13 cellular contexts compared by ENCODE assay signal in the genomic region with DNA sequence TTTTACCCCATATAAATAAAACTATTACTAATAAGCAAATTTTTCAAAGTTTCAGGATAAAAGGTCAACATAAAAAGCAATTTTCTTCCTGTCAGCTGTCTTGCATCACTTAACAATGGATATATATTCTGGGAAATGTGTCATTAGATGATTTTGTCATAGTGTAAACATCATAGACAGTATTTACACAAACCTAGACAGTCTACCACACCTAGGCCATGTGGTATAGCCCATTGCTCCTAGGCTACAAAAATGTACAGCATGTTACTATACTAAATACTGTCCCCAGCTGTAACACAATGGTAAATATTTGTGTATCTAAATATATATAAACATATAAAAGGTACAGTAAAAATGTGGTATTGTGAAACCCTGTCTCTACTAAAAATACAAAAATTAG.
"Had no signal": no experiment of that assay in that cellular context is flagged by ENCODE, and none has a peak within 500 bp of the region (broad histone marks: within the 10 kb centered on the region; RNA-seq: fewer than 3 reads in every experiment).

No MANE protein-coding gene starts in this region.

- DNase-seq: activated CD4-positive, alpha-beta T cell treated with anti-CD3 and anti-CD28 coated beads, Interleukin-2, amount 50 U/mL, for 4 hours; activated CD4-positive, CD25-positive, alpha-beta regulatory T cell treated with anti-CD3 and anti-CD28 coated beads, Interleukin-2, amount 50 U/mL, for 72 hours; activated CD8-positive, alpha-beta memory T cell treated with anti-CD3 and anti-CD28 coated beads, Interleukin-2, amount 10 ng/mL, durations not matched to agents 7 days and 5 days; activated naive CD4-positive, alpha-beta T cell treated with anti-CD3 and anti-CD28 coated beads, Interleukin-2, amount 50 U/mL, for 16 hours; activated T-cell treated with anti-CD3 and anti-CD28 coated beads, Interleukin-2, amount 50 U/mL, for 24 hours; caudate nucleus; foreskin melanocyte; head of caudate nucleus; lower lobe of right lung; sigmoid colon; stimulated activated CD4-positive, alpha-beta T cell treated with anti-CD3 and anti-CD28 coated beads, Interleukin-2, amount 100 ng/mL, for 24 hours; T-helper 9 cell; upper lobe of right lung had no signal

- ATAC-seq: activated CD8-positive, alpha-beta memory T cell treated with anti-CD3 and anti-CD28 coated beads, Interleukin-2, amount 10 ng/mL, durations not matched to agents 7 days and 5 days; lower lobe of right lung; upper lobe of right lung had no signal
